ENCODE assay signal across 18 cellular contexts in the genomic region with DNA sequence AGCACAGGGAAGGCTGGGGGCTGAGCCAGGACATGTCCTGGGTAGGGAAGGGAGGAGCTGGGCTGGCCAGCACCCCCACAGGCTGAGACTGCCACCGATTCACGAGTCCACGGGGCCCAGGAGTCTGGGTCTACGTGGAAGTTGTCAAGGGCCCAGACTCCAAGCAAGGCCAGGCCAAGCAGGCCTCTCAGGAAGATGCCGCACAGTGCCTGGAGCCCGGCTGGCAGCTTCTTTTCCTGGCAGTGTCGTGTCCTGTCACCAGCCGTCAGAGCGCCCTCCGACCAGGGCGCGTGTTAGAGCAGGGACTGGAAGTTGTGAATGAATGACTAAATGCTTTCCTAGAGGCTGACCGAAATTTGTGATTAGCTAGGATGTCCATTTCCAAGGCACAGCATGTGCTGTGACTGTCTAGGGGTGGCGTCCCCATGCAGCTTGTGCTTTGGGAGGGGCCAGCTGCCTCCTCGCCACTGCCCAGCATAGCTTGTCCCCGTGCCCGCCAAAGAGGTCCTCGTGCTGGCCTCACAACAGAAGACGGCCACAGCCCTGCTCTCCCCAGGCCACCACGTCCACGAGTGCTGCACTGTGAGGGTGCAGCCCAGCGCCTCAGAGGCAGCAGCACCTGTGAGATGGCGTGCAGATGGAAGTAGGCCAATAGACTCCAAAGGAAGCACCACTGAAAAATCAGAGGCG.
"Had no signal": no experiment of that assay in that cellular context is flagged by ENCODE, and none has a peak within 500 bp of the region (broad histone marks: within the 10 kb centered on the region; RNA-seq: fewer than 3 reads in every experiment).

No MANE protein-coding gene starts in this region.

- H3K27me3 ChIP-seq: colonic mucosa, gastroesophageal sphincter, left lung, thyroid gland, upper lobe of left lung, uterus had no signal

- DNase-seq: colonic mucosa; dermis blood vessel endothelial cell; esophagus squamous epithelium; foreskin fibroblast; glutamatergic neuron; islet precursor cell; left lung; mesendoderm; nephron progenitor cell; stimulated activated CD4-positive, alpha-beta T cell treated with anti-CD3 and anti-CD28 coated beads, Interleukin-4, amount 100 ng/mL, for 4 hours; stimulated activated naive CD4-positive, alpha-beta T cell treated with Interleukin-2 at 50 U/mL for 16 hours; thyroid gland; upper lobe of left lung; uterus had no signal

- H3K27ac ChIP-seq: colonic mucosa, esophagus squamous epithelium, gastroesophageal sphincter, left lung, thyroid gland, upper lobe of left lung, uterus had no signal

- H3K4me3 ChIP-seq: colonic mucosa, esophagus squamous epithelium, gastroesophageal sphincter, left lung, lung, thyroid gland, upper lobe of left lung, uterus had no signal

- H3K36me3 ChIP-seq: colonic mucosa, esophagus squamous epithelium, gastroesophageal sphincter, left lung, thyroid gland, upper lobe of left lung, uterus had no signal

- ATAC-seq: left lung; naive thymus-derived CD4-positive, alpha-beta T cell; sciatic nerve had no signal

- H3K4me1 ChIP-seq: colonic mucosa, esophagus squamous epithelium, left lung, thyroid gland, uterus had no signal

- H3K9me3 ChIP-seq: colonic mucosa, esophagus squamous epithelium, gastroesophageal sphincter, thyroid gland, upper lobe of left lung, uterus had no signal
